19 cellular contexts compared by ENCODE assay signal in genomic region chr12:107484219-107484618, GRCh38.
"Had no signal": no experiment of that assay in that cellular context is flagged by ENCODE, and none has a peak within 500 bp of the region (broad histone marks: within the 10 kb centered on the region; RNA-seq: fewer than 3 reads in every experiment).

No MANE protein-coding gene starts in this region.

- FAIRE-seq: kidney, pancreas had no signal

- H3K36me3 ChIP-seq: esophagus squamous epithelium, heart right ventricle, lower lobe of right lung, pancreas, vagina had no signal

- H3K27me3 ChIP-seq: esophagus squamous epithelium, pancreas, vagina had no signal

- H3K27ac ChIP-seq: coronary artery, esophagus squamous epithelium, heart right ventricle, lower lobe of right lung, pancreas, vagina had no signal

- H3K9me3 ChIP-seq: esophagus squamous epithelium, heart right ventricle, lower lobe of right lung, pancreas, vagina had no signal

- H3K4me1 ChIP-seq: heart right ventricle, pancreas, vagina had no signal

- DNase-seq: activated B cell treated with CpG ODN at 0.5 μM for 24 hours; activated CD4-positive, alpha-beta memory T cell treated with anti-CD3 and anti-CD28 coated beads for 36 hours; activated CD4-positive, alpha-beta T cell treated with anti-CD3 and anti-CD28 coated beads for 4 hours; activated naive CD4-positive, alpha-beta T cell treated with Interleukin-2 at 50 U/mL for 16 hours; activated T-cell treated with anti-CD3 and anti-CD28 coated beads, Interleukin-2, amount 50 U/mL, for 48 hours; amygdala; cerebellar nuclear complex; esophagus squamous epithelium; heart right ventricle; kidney; lower lobe of right lung; pancreas; right cardiac atrium; stimulated activated CD4-positive, alpha-beta T cell treated with anti-CD3 and anti-CD28 coated beads, Interleukin-1b, Interleukin-23, amount 100 ng/mL, for 48 hours; T-helper 9 cell had no signal

- H3K4me3 ChIP-seq: coronary artery, esophagus squamous epithelium, heart right ventricle, lower lobe of right lung, pancreas, vagina had no signal

- ATAC-seq: heart right ventricle; left lobe of liver; lower lobe of right lung; pancreas; right cardiac atrium; stimulated activated effector memory CD8-positive, alpha-beta T cell treated with anti-CD3 and anti-CD28 coated beads, Interleukin-12 subunit alpha, Interleukin-12 subunit beta, amount 100 ng/mL, for 72 hours had no signal
